Comparison of ENCODE assay signal across 8 cellular contexts in genomic region chr1:47262787-47263413, GRCh38. TPM values are rescaled to one million over a fixed set of nuclear protein-coding genes. Genes with fewer than 3 reads are reported as not detected.
DNase-seq lines count a peak whose midpoint lies in the region; ATAC-seq, FAIRE-seq and TF ChIP-seq lines count a peak whose summit lies in the region.

No MANE protein-coding gene starts in this region.

- no peak for TF ChIP-seq POLR2A in Peyer's patch (IDR thresholded peaks at IDR 0.05)

- no peaks in the 10 kb centered on the region for H3K27me3 ChIP-seq in Peyer's patch

- TF ChIP-seq CTCF in Peyer's patch (IDR thresholded peaks at IDR 0.05), result peak in 4 of 6 experiments; percentile 45 to 81 (median 72)
- TF ChIP-seq CTCF in kidney (IDR thresholded peaks at IDR 0.05; ENCODE audit: borderline replicate concordance, extremely low read depth, insufficient read depth), result peak; percentile 63

- H3K4me1 Mint-ChIP-seq in stimulated activated naive CD8-positive, alpha-beta T cell treated with anti-CD3 and anti-CD28 coated beads, Interleukin-15, amount 100 ng/mL, for 72 hours, result no peaks in the 10 kb centered on the region

- intact Hi-C loops in kidney (cut with DNase I), result no loop called here

- H3K4me3 Mint-ChIP-seq in stimulated activated naive CD8-positive, alpha-beta T cell treated with anti-CD3 and anti-CD28 coated beads, Interleukin-15, amount 100 ng/mL, for 72 hours, result no peak overlapping the region

- H3K36me3 ChIP-seq in Peyer's patch, result no peaks in the 10 kb centered on the region
- no peaks in the 10 kb centered on the region for H3K36me3 ChIP-seq in kidney (ENCODE audit: control insufficient read depth in 1 of 2, insufficient read depth in 2 of 2, low read length in 2 of 2)

- no peak overlapping the region for H3K4me3 ChIP-seq in Peyer's patch
- H3K4me3 ChIP-seq in kidney (ENCODE audit: low read length in 2 of 2), result no peak overlapping the region

- peak; percentile 1 to 48 for DNase-seq in NCI-H526 (lab: John Stamatoyannopoulos, UW)
- DNase-seq in NCI-H526 treated with DMSO at 0.1 percent for 48 hours (lab: John Stamatoyannopoulos, UW), result no peak
- DNase-seq in Peyer's patch, result peak in 1 of 3 donors; percentile 66
- DNase-seq in astrocyte of the hippocampus (ENCODE audit: low read depth, low spot score), result peak; percentile 45
- DNase-seq in kidney, result no peak
- DNase-seq in stimulated activated naive CD8-positive, alpha-beta T cell treated with anti-CD3 and anti-CD28 coated beads, Interleukin-15, amount 100 ng/mL, for 72 hours, result peak; percentile 27 to 29
- no peak for DNase-seq in NCI-H187 treated with DMSO at 0.1 percent for 48 hours (lab: John Stamatoyannopoulos, UW)

- ATAC-seq in HG02973 (IDR thresholded peaks at IDR 0.05; ENCODE audit: unreplicated experiment), result peak; percentile 62
- ATAC-seq in stimulated activated naive CD8-positive, alpha-beta T cell treated with anti-CD3 and anti-CD28 coated beads, Interleukin-15, amount 100 ng/mL, for 72 hours, result peak; percentile 60

- no peaks in the 10 kb centered on the region for H3K27me3 Mint-ChIP-seq in stimulated activated naive CD8-positive, alpha-beta T cell treated with anti-CD3 and anti-CD28 coated beads, Interleukin-15, amount 100 ng/mL, for 72 hours

- H3K27ac ChIP-seq in Peyer's patch (no peak overlapping the region), kidney (ENCODE audit: low read depth in 2 of 2, low read length in 2 of 2) (no peak overlapping the region)

- H3K9me3 Mint-ChIP-seq in stimulated activated naive CD8-positive, alpha-beta T cell treated with anti-CD3 and anti-CD28 coated beads, Interleukin-15, amount 100 ng/mL, for 72 hours, result no peaks in the 10 kb centered on the region

- H3K4me1 ChIP-seq in Peyer's patch (no peaks in the 10 kb centered on the region), kidney (ENCODE audit: control insufficient read depth in 1 of 2, insufficient read depth in 1 of 2, low read depth in 1 of 2, low read length in 2 of 2) (no peaks in the 10 kb centered on the region)

- H3K9ac ChIP-seq in kidney (ENCODE audit: low read length in 2 of 2), result no peak overlapping the region

- H3K27ac Mint-ChIP-seq in stimulated activated naive CD8-positive, alpha-beta T cell treated with anti-CD3 and anti-CD28 coated beads, Interleukin-15, amount 100 ng/mL, for 72 hours, result no peak overlapping the region

- no peaks in the 10 kb centered on the region for H3K9me3 ChIP-seq in Peyer's patch
- no peaks in the 10 kb centered on the region for H3K9me3 ChIP-seq in kidney (ENCODE audit: control insufficient read depth in 1 of 2, low read length in 2 of 2)

- FAIRE-seq in kidney (lab: Jason Lieb, UNC), result no peak

RNA-seq across cellular contexts. Expression of gene TAL1, which starts 30.9 kb away (rescaled TPM):
- 1 to 10 TPM; 1.2 to 7.4 (median 2.9) TPM for total RNA-seq in Peyer's patch
- total RNA-seq in kidney, result 6.5 TPM
- polyA plus RNA-seq in kidney (ENCODE audit: insufficient read depth, low read depth, low replicate concordance), result 3.1 TPM

RNA-seq across cellular contexts. Expression of gene STIL, which starts 51.0 kb away (rescaled TPM):
- 10 to 100 TPM in 1 of 4 donors, 1 to 10 TPM in 3; 4.5 to 14.0 (median 6.7) TPM for total RNA-seq in Peyer's patch
- 2.5 TPM for total RNA-seq in kidney
- 0.28 TPM for polyA plus RNA-seq in kidney (ENCODE audit: insufficient read depth, low read depth, low replicate concordance)

Comparison
In these comparisons a context has a peak if more than half of its experiments do, and no peak if none do; other contexts are left out.
1. DNase-seq: peak in NCI-H526 (2 of 2), astrocyte of the hippocampus (single experiment) and stimulated activated naive CD8-positive, alpha-beta T cell treated with anti-CD3 and anti-CD28 coated beads, Interleukin-15, amount 100 ng/mL, for 72 hours (2 of 2); none in NCI-H526 treated with DMSO at 0.1 percent for 48 hours (single experiment), kidney (single experiment) and NCI-H187 treated with DMSO at 0.1 percent for 48 hours (single experiment).